Comparison of ENCODE assay signal across 8 cellular contexts in genomic region chr17:64218066-64218465, GRCh38. TPM values are rescaled to one million over a fixed set of nuclear protein-coding genes. Genes with fewer than 3 reads are reported as not detected.
DNase-seq lines count a peak whose midpoint lies in the region; ATAC-seq and TF ChIP-seq lines count a peak whose summit lies in the region.

No MANE protein-coding gene starts in this region.

- H3K27ac Mint-ChIP-seq in WTC11 (no peak overlapping the region), glutamatergic neuron (ENCODE audit: unreplicated experiment) (no peak overlapping the region)

- no peak for TF ChIP-seq CTCF in WTC11 (IDR thresholded peaks at IDR 0.05)
- no peak for TF ChIP-seq CTCF in glutamatergic neuron (IDR thresholded peaks at IDR 0.05; ENCODE audit: partially characterized antibody, unreplicated experiment)

- H3K27me3 Mint-ChIP-seq in WTC11 (ENCODE audit: low read depth): no peaks in the 10 kb centered on the region
- peaks cover 2% of the 10 kb centered on the region for H3K27me3 Mint-ChIP-seq in glutamatergic neuron (ENCODE audit: unreplicated experiment)

- ATAC-seq in HG03565 (IDR thresholded peaks at IDR 0.05; ENCODE audit: unreplicated experiment): peak; percentile 70
- ATAC-seq in WTC11: no peak

- peaks cover 9% of the 10 kb centered on the region; the same call in 1 of the 2 replicates for H3K9me3 Mint-ChIP-seq in WTC11
- H3K9me3 Mint-ChIP-seq in glutamatergic neuron (ENCODE audit: unreplicated experiment): peaks cover 4% of the 10 kb centered on the region

- DNase-seq in activated naive CD4-positive, alpha-beta T cell treated with Interleukin-2 at 50 U/mL for 16 hours: peak; percentile 23
- no peak for DNase-seq in activated naive CD4-positive, alpha-beta T cell (lab: John Stamatoyannopoulos, UW)
- DNase-seq in caudate nucleus (lab: John Stamatoyannopoulos, UW) (no peak), WTC11 (ENCODE audit: low spot score) (no peak), glutamatergic neuron (no peak)
- DNase-seq in activated effector memory CD4-positive, alpha-beta T cell treated with anti-CD3 and anti-CD28 coated beads, Interleukin-2, amount 50 U/mL, for 16 hours: no peak

- H3K4me3 Mint-ChIP-seq in WTC11 (no peak overlapping the region), glutamatergic neuron (ENCODE audit: unreplicated experiment) (no peak overlapping the region)

- POLR2A ChIA-PET in WTC11 (lab: Charles Lee): interaction anchor here (0.7 kb wide), 1 partner anchor 70 kb away, joined by 3 read pairs; no protein-coding TSS in a partner anchor

- H3K4me1 Mint-ChIP-seq in WTC11: peaks cover 16% of the 10 kb centered on the region
- peaks cover 10% of the 10 kb centered on the region for H3K4me1 Mint-ChIP-seq in glutamatergic neuron (ENCODE audit: low read depth, unreplicated experiment)

- H3K27ac ChIP-seq in caudate nucleus (ENCODE audit: low read depth, low read length): peak overlapping the region; percentile 76
- peak overlapping the region; percentile 51 for H3K27ac ChIP-seq in temporal lobe (ENCODE audit: low read depth, low read length)

- CTCF ChIA-PET in WTC11 (lab: Charles Lee): interaction anchor here (0.6 to 2.4 kb wide), 6 partner anchors 11 to 154 kb away, joined by 3 to 8 read pairs (median 6); no protein-coding TSS in a partner anchor

- peaks cover 4% of the 10 kb centered on the region for H3K36me3 Mint-ChIP-seq in WTC11
- H3K36me3 Mint-ChIP-seq in glutamatergic neuron (ENCODE audit: unreplicated experiment): peaks cover 6% of the 10 kb centered on the region

TF ChIP-seq in WTC11, 78 proteins besides CTCF, POLR2A, EP300 and RAD21:
- TF ChIP-seq TP53 (CRISPR knock-in tag; IDR thresholded peaks at IDR 0.05): no peak
- no peak for TF ChIP-seq ZNF219 (CRISPR knock-in tag; IDR thresholded peaks at IDR 0.05; ENCODE audit: borderline replicate concordance)

RNA-seq across cellular contexts. Expression of gene TEX2, which starts 45.0 kb away (rescaled TPM):
- 30.5 TPM for total RNA-seq in temporal lobe
- total RNA-seq in WTC11 (2021): 10.8 to 13.3 TPM (median 12.2 TPM) in 3 replicates
- total RNA-seq in glutamatergic neuron (ENCODE audit: unreplicated experiment): 11.7 TPM
